In genomic region chr7:85184599-85185354, GRCh38 we compare ENCODE assay signal across 9 cellular contexts. TPM values are rescaled to one million over a fixed set of nuclear protein-coding genes. Genes with fewer than 3 reads are reported as not detected.
DNase-seq lines count a peak whose midpoint lies in the region; ATAC-seq and TF ChIP-seq lines count a peak whose summit lies in the region.
"Had no signal": no experiment of that assay in that cellular context is flagged by ENCODE, and none has a peak within 500 bp of the region (broad histone marks: within the 10 kb centered on the region; RNA-seq: fewer than 3 reads in every experiment).

No MANE protein-coding gene starts in this region.

- no peak for TF ChIP-seq CTCF in AG09309 (IDR thresholded peaks at IDR 0.05; ENCODE audit: control insufficient read depth, insufficient read depth, low read depth, low read length, missing control alignments)
- no peak for TF ChIP-seq CTCF in fibroblast of lung (conservative IDR thresholded peaks at IDR 0.05 in 1 of 2, IDR thresholded peaks at IDR 0.05 in 1 of 2; ENCODE audit: low read depth in 1 of 2, low read length in 2 of 2)
- no peak for TF ChIP-seq CTCF in neural progenitor cell (IDR thresholded peaks at IDR 0.05)

- H3K4me1 ChIP-seq in fibroblast of lung (ENCODE audit: control insufficient read depth, extremely low read depth, insufficient read depth, low read length) = peaks cover 2% of the 10 kb centered on the region
- no peaks in the 10 kb centered on the region for H3K4me1 ChIP-seq in neural progenitor cell

- peak overlapping the region; percentile 89 for H3K4me3 Mint-ChIP-seq in neural progenitor cell
- no peak overlapping the region for H3K4me3 Mint-ChIP-seq in activated CD4-positive, alpha-beta memory T cell treated with anti-CD3 and anti-CD28 coated beads, Interleukin-2, amount 10 ng/mL, durations not matched to agents 7 days and 5 days

- H2AFZ ChIP-seq in fibroblast of lung (ENCODE audit: low read length) (no peak overlapping the region), neural progenitor cell (replicated peaks) (peak overlapping the region; percentile 100)

- no peak overlapping the region for H3K9ac ChIP-seq in fibroblast of lung (ENCODE audit: insufficient read depth, low read length)
- no peak overlapping the region for H3K9ac ChIP-seq in neural progenitor cell

- peaks cover 16% of the 10 kb centered on the region for H3K4me1 Mint-ChIP-seq in neural progenitor cell
- peaks cover 3% of the 10 kb centered on the region for H3K4me1 Mint-ChIP-seq in activated CD4-positive, alpha-beta memory T cell treated with anti-CD3 and anti-CD28 coated beads, Interleukin-2, amount 10 ng/mL, durations not matched to agents 7 days and 5 days

- CTCF ChIA-PET in activated CD4-positive, alpha-beta memory T cell treated with anti-CD3 and anti-CD28 coated beads, Interleukin-2, amount 10 ng/mL, durations not matched to agents 7 days and 5 days (lab: Charles Lee) = no interaction called here

- H3K9me3 Mint-ChIP-seq in neural progenitor cell = peaks cover 5% of the 10 kb centered on the region
- peaks cover 6% of the 10 kb centered on the region for H3K9me3 Mint-ChIP-seq in activated CD4-positive, alpha-beta memory T cell treated with anti-CD3 and anti-CD28 coated beads, Interleukin-2, amount 10 ng/mL, durations not matched to agents 7 days and 5 days

- POLR2A ChIA-PET in activated CD4-positive, alpha-beta memory T cell treated with anti-CD3 and anti-CD28 coated beads, Interleukin-2, amount 10 ng/mL, durations not matched to agents 7 days and 5 days (lab: Charles Lee) = no interaction called here

- ATAC-seq in HG02763 (IDR thresholded peaks at IDR 0.05; ENCODE audit: unreplicated experiment) = no peak

- H3K27me3 ChIP-seq in fibroblast of lung (ENCODE audit: control insufficient read depth, insufficient read depth, low read length) (no peaks in the 10 kb centered on the region), neural progenitor cell (peaks cover 64% of the 10 kb centered on the region)

- no peak for DNase-seq in AG09309 (ENCODE audit: low read depth)
- peak; percentile 26 for DNase-seq in NCI-H774 (lab: John Stamatoyannopoulos, UW)
- peak; percentile 47 for DNase-seq in fibroblast of lung (ENCODE audit: low read depth in 2 of 2)
- DNase-seq in neural progenitor cell (ENCODE audit: low spot score) = peak; percentile 71
- no peak for DNase-seq in stimulated activated CD4-positive, alpha-beta T cell treated with anti-CD3 and anti-CD28 coated beads, Interleukin-4, amount 100 ng/mL, for 24 hours
- DNase-seq in activated CD4-positive, alpha-beta memory T cell treated with anti-CD3 and anti-CD28 coated beads, Interleukin-2, amount 10 ng/mL, durations not matched to agents 7 days and 5 days = no peak
- no peak for DNase-seq in epidermal melanocyte (ENCODE audit: insufficient read length, low spot score)

- peaks cover 7% of the 10 kb centered on the region for H3K27me3 Mint-ChIP-seq in neural progenitor cell (ENCODE audit: insufficient read depth, low read depth)
- H3K27me3 Mint-ChIP-seq in activated CD4-positive, alpha-beta memory T cell treated with anti-CD3 and anti-CD28 coated beads, Interleukin-2, amount 10 ng/mL, durations not matched to agents 7 days and 5 days = peaks cover 24% of the 10 kb centered on the region

- H3K36me3 ChIP-seq in fibroblast of lung (ENCODE audit: control insufficient read depth, insufficient read depth, low read length) (no peaks in the 10 kb centered on the region), neural progenitor cell (no peaks in the 10 kb centered on the region)

- H3K27ac Mint-ChIP-seq in neural progenitor cell = no peak overlapping the region
- no peak overlapping the region for H3K27ac Mint-ChIP-seq in activated CD4-positive, alpha-beta memory T cell treated with anti-CD3 and anti-CD28 coated beads, Interleukin-2, amount 10 ng/mL, durations not matched to agents 7 days and 5 days

- H3K27ac ChIP-seq in fibroblast of lung (ENCODE audit: insufficient read depth, low read length) (no peak overlapping the region), neural progenitor cell (no peak overlapping the region)
- H3K27ac ChIP-seq: VCaP had no signal

- peaks cover 15% of the 10 kb centered on the region for H3F3A ChIP-seq in neural progenitor cell (ENCODE audit: low read depth)

- H3K4me3 ChIP-seq in AG09309 (ENCODE audit: control insufficient read depth, low read depth, low read length) (peak overlapping the region; percentile 95), fibroblast of lung (replicated peaks in 1 of 4; ENCODE audit: control extremely low read depth in 1 of 4, insufficient read depth in 1 of 4, low read depth in 3 of 4, low read length in 4 of 4) (peak overlapping the region; percentile 64 to 85 (median 78)), neural progenitor cell (peak overlapping the region; percentile 82)

- H3K36me3 Mint-ChIP-seq in neural progenitor cell = peaks cover 4% of the 10 kb centered on the region
- H3K36me3 Mint-ChIP-seq in activated CD4-positive, alpha-beta memory T cell treated with anti-CD3 and anti-CD28 coated beads, Interleukin-2, amount 10 ng/mL, durations not matched to agents 7 days and 5 days (ENCODE audit: low read depth) = no peaks in the 10 kb centered on the region

- peak overlapping the region; percentile 92 for H3K4me2 ChIP-seq in fibroblast of lung (ENCODE audit: extremely low read depth, insufficient read depth, low read length)
- peak overlapping the region; percentile 97 for H3K4me2 ChIP-seq in neural progenitor cell

- no peaks in the 10 kb centered on the region for H3K79me2 ChIP-seq in fibroblast of lung (ENCODE audit: control insufficient read depth, insufficient read depth, low read length)
- H3K79me2 ChIP-seq in neural progenitor cell (ENCODE audit: low read depth) = no peaks in the 10 kb centered on the region

- H4K20me1 ChIP-seq in fibroblast of lung (ENCODE audit: control insufficient read depth, extremely low read depth, insufficient read depth, low read length) (no peaks in the 10 kb centered on the region), neural progenitor cell (ENCODE audit: low read depth) (no peaks in the 10 kb centered on the region)

- no peaks in the 10 kb centered on the region for H3K9me3 ChIP-seq in fibroblast of lung (ENCODE audit: control insufficient read depth, insufficient read depth, low read depth, low read length)
- no peaks in the 10 kb centered on the region for H3K9me3 ChIP-seq in neural progenitor cell (ENCODE audit: low read depth)

RNA-seq across cellular contexts. Expression of gene SEMA3D, which starts 2.1 kb away (rescaled TPM):
- total RNA-seq in fibroblast of lung (4.6 and 12.1 TPM in 2 replicates), neural progenitor cell (ENCODE audit: low replicate concordance) (0.99 TPM in 2 replicates)
- polyA plus RNA-seq in fibroblast of lung = 4.1 and 13.6 TPM in 2 replicates
- 1.9 and 6.8 TPM in 2 replicates for polyA plus RNA-seq in fibroblast of lung (2012)
- 1.4 and 8.4 TPM in 2 replicates for polyA minus RNA-seq in fibroblast of lung (ENCODE audit: low replicate concordance)
- not detected for total RNA-seq in activated CD4-positive, alpha-beta memory T cell treated with anti-CD3 and anti-CD28 coated beads, Interleukin-2, amount 10 ng/mL, durations not matched to agents 7 days and 5 days

Comparison
In these comparisons a context has a peak if more than half of its experiments do, and no peak if none do; other contexts are left out.
1. DNase-seq: peak in NCI-H774 (single experiment), fibroblast of lung (2 of 2) and neural progenitor cell (single experiment); none in AG09309 (single experiment), stimulated activated CD4-positive, alpha-beta T cell treated with anti-CD3 and anti-CD28 coated beads, Interleukin-4, amount 100 ng/mL, for 24 hours (single experiment), activated CD4-positive, alpha-beta memory T cell treated with anti-CD3 and anti-CD28 coated beads, Interleukin-2, amount 10 ng/mL, durations not matched to agents 7 days and 5 days (single experiment) and epidermal melanocyte (single experiment).
2. Peak in every context shown above with its lines, with median percentiles within 50 percentile points of each other: H3K4me3 ChIP-seq.